ENCODE assay signal across 7 cellular contexts in the genomic region with DNA sequence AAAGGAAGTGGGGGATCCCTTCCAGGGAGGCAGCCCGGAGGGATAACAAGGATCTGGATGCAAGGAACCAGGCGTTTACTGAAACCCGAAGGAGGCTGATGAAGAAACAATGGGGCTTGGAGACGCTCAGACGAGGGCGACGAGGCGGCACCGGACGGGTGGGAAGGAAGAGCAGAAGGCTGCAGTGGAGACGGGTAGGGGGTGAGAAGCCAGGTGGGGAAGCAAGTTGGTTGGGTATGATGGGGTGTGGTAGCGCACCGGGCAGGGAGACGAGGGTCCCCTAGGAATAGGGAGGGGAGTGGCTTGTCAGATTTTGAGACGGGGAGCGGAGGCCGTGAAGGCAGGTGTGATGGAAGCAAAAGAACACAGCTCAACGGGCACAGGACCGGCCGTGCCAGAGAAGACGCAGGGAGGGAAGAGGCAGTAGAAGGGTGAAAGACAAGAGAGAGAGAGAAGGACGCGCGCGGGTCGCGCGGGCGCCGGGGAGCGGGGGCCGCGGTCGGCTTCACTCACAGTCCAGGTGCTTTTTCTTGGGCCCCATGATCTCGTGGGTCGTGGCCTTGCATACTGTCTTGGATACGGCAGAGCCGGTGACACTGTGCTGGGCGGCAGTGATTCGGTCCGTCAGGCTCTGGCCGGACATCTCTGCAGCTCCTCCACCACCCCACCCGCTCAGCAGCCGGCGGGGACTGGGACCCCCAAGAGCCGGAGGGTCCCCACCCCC. TPM values are rescaled to one million over a fixed set of nuclear protein-coding genes. Genes with fewer than 3 reads are reported as not detected.
DNase-seq lines count a peak whose midpoint lies in the region; ATAC-seq, FAIRE-seq and TF ChIP-seq lines count a peak whose summit lies in the region.

No MANE protein-coding gene starts in this region.

- H4K5ac ChIP-seq in H1 (ENCODE audit: insufficient read length, low read depth, low read length) = peak overlapping the region; percentile 53

- DNase-seq in GM13977 (ENCODE audit: low spot score) (peak; percentile 45), HCT116 (ENCODE audit: low read depth, low spot score) (no peak), NCI-H1092 treated with DMSO at 0.1 percent for 48 hours (lab: John Stamatoyannopoulos, UW) (peak; percentile 36), H1 (ENCODE audit: low read depth in 1 of 2, low spot score in 2 of 2) (peak in 1 of 2 experiments; percentile 68), mesothelial cell of epicardium (ENCODE audit: low spot score in 2 of 2, unreplicated experiment in 2 of 2) (peak; percentile 21 to 59)
- DNase-seq in activated CD8-positive, alpha-beta T cell treated with anti-CD3 and anti-CD28 coated beads for 36 hours = peak; percentile 60
- DNase-seq in stimulated activated naive CD8-positive, alpha-beta T cell treated with anti-CD3 and anti-CD28 coated beads, Interleukin-15, Interleukin-2, amounts not matched to agents 100 U/mL and 50 U/mL, for 24 hours = peak; percentile 56

- peaks cover 12% of the 10 kb centered on the region; the same call in 1 of the 2 replicates for H4K20me1 ChIP-seq in HCT116 (ENCODE audit: insufficient read depth)
- peaks cover 1 to 2% of the 10 kb centered on the region in 2 experiments for H4K20me1 ChIP-seq in H1 (replicated peaks in 1 of 2; ENCODE audit: control insufficient read depth in 1 of 2, insufficient read depth in 2 of 2, low read length in 2 of 2)

- no peaks in the 10 kb centered on the region for H3K27me3 ChIP-seq in HCT116 (ENCODE audit: insufficient read depth, low read length)
- H3K27me3 ChIP-seq in H1 (replicated peaks in 1 of 4; ENCODE audit: control insufficient read depth in 3 of 4, extremely low read depth in 1 of 4, insufficient read depth in 3 of 4, low read length in 3 of 4) = no peaks in the 10 kb centered on the region

- no peak for TF ChIP-seq EP300 in H1 (IDR thresholded peaks at IDR 0.05; ENCODE audit: borderline replicate concordance in 1 of 2, low read depth in 2 of 2, low read length in 2 of 2)

- peak overlapping the region; percentile 80 for H3K9ac ChIP-seq in HCT116 (ENCODE audit: low read length)
- H3K9ac ChIP-seq in H1 (replicated peaks in 1 of 4; ENCODE audit: extremely low read depth in 1 of 4, low read depth in 3 of 4, low read length in 3 of 4) = peak overlapping the region; percentile 68 to 95 (median 84)

- H2BK20ac ChIP-seq in H1 (ENCODE audit: low read length) = no peak overlapping the region

- H2BK5ac ChIP-seq in H1 (ENCODE audit: low read depth, low read length) = peak overlapping the region; percentile 88

- H2AFZ ChIP-seq in HCT116 (ENCODE audit: low read depth, low read length, poor library complexity, severe bottlenecking) (no peak overlapping the region), H1 (ENCODE audit: low read length) (0 out of 2 replicates have a peak overlapping the region, but pooled peaks have one; percentile 22)

- WGBS in H1 (ENCODE audit: extremely low coverage in 1 of 2, insufficient coverage in 1 of 2, insufficient read length in 1 of 2, insufficient replicate concordance in 2 of 2, low coverage in 1 of 2, low lambda C conversion rate in 2 of 2, missing lambda C conversion rate in 1 of 2), 2 experiments = 2% methylated on average over 42 of the region's 46 CpGs; no CpG with 5 or more reads in 1 of the 2 experiments

- no peaks in the 10 kb centered on the region for H3K9me3 Mint-ChIP-seq in activated CD8-positive, alpha-beta T cell treated with anti-CD3 and anti-CD28 coated beads for 36 hours
- H3K9me3 Mint-ChIP-seq in mesothelial cell of epicardium = no peaks in the 10 kb centered on the region

- no peak overlapping the region for H3K23ac ChIP-seq in H1 (ENCODE audit: insufficient read length)

- RAD21 ChIA-PET in HCT116 (lab: Charles Lee; ENCODE audit: low non-redundant PET in 1 of 2, low total read pairs in 2 of 2, uncharacterized antibody in 2 of 2, unreplicated experiment in 2 of 2) = no interaction called here

- H3K4me1 ChIP-seq in HCT116 (ENCODE audit: control insufficient read depth in 1 of 2, insufficient read depth in 2 of 2, low read length in 2 of 2) (peaks cover 24 to 40% of the 10 kb centered on the region in 2 experiments), H1 (replicated peaks in 1 of 4; ENCODE audit: control insufficient read depth in 3 of 4, insufficient read depth in 4 of 4, low read length in 3 of 4) (peaks cover 0 to 9% (median 2%) of the 10 kb centered on the region in 4 experiments; a peak in 6 of 7 replicates)

- H3K9me2 ChIP-seq in HCT116 (ENCODE audit: insufficient read depth) = no peaks in the 10 kb centered on the region

- no TSS peak for BruUV-seq in HCT116 (replicated peaks; lab: Mats Ljungman, UMichigan)

- no peak overlapping the region for H2BK120ac ChIP-seq in H1 (replicated peaks; ENCODE audit: low read depth, low read length)

- H3K14ac ChIP-seq in H1 (ENCODE audit: insufficient read length) = no peak overlapping the region

- no peak overlapping the region for H2AK5ac ChIP-seq in H1 (ENCODE audit: low read depth, low read length)

- H3K4me2 ChIP-seq in HCT116 (ENCODE audit: low read length) (peak overlapping the region; percentile 87), H1 (ENCODE audit: insufficient read depth in 1 of 2, low read depth in 2 of 2, low read length in 2 of 2) (peak overlapping the region; percentile 81 to 84)

- H3K4me3 ChIP-seq in HCT116 (replicated peaks in 1 of 2; ENCODE audit: low read depth in 1 of 2, low read length in 2 of 2) = peak overlapping the region; percentile 75 to 86
- peak overlapping the region; percentile 93 to 97 (median 96) for H3K4me3 ChIP-seq in H1 (ENCODE audit: extremely low read depth in 1 of 4, insufficient read depth in 2 of 4, low read depth in 3 of 4, low read length in 4 of 4)

- peak overlapping the region; percentile 13 for H3K56ac ChIP-seq in H1 (replicated peaks; ENCODE audit: insufficient read length, low read depth, low read length)

- peaks cover 5% of the 10 kb centered on the region; the same call in 1 of the 2 replicates for H3K23me2 ChIP-seq in H1 (ENCODE audit: low read depth, low read length)

- in situ Hi-C loops in GM13977 (cut with MboI; ENCODE audit: low pct_unique_long_range_greater_than_20kb, low sequenced_read_pairs, unreplicated experiment) = no loop called here

- CTCF ChIA-PET in HCT116 (lab: Charles Lee) = interaction anchor here (0.9 to 1.4 kb wide), 4 partner anchors 13 to 125 kb away, joined by 4 to 13 read pairs (median 5); no protein-coding TSS in a partner anchor
- CTCF ChIA-PET in activated CD8-positive, alpha-beta T cell treated with anti-CD3 and anti-CD28 coated beads for 36 hours (lab: Charles Lee) = interaction anchor here (0.7 to 6.0 kb wide), 17 partner anchors 10 to 213 kb away, joined by 3 to 47 read pairs (median 5); partner anchors contain the start of gene CCDC83
- CTCF ChIA-PET in H1 (lab: Charles Lee; ENCODE audit: partially characterized antibody) = interaction anchor here (0.7 to 2.0 kb wide), 5 partner anchors 22 to 223 kb away, joined by 3 to 6 read pairs (median 4); no protein-coding TSS in a partner anchor

- peak overlapping the region; percentile 82; the same call in 1 of the 2 replicates for H2BK12ac ChIP-seq in H1 (ENCODE audit: low read depth, low read length)

- peak overlapping the region; percentile 60 for H3K27ac ChIP-seq in HCT116 (ENCODE audit: low read depth, low read length)
- peak overlapping the region; percentile 54 for H3K27ac ChIP-seq in H1 (ENCODE audit: low read depth, low read length)

- no peaks in the 10 kb centered on the region for H3K27me3 Mint-ChIP-seq in activated CD8-positive, alpha-beta T cell treated with anti-CD3 and anti-CD28 coated beads for 36 hours
- no peaks in the 10 kb centered on the region for H3K27me3 Mint-ChIP-seq in mesothelial cell of epicardium (ENCODE audit: low read depth)

- peaks cover 26% of the 10 kb centered on the region for H3K4me1 Mint-ChIP-seq in activated CD8-positive, alpha-beta T cell treated with anti-CD3 and anti-CD28 coated beads for 36 hours (ENCODE audit: low read depth)
- H3K4me1 Mint-ChIP-seq in mesothelial cell of epicardium = peaks cover 42% of the 10 kb centered on the region

- H2BK15ac ChIP-seq in H1 (ENCODE audit: low read length) = no peak overlapping the region

- TF ChIP-seq CTCF in GM13977 (IDR thresholded peaks at IDR 0.05; ENCODE audit: extremely low read depth, insufficient read depth, missing control alignments) = no peak
- TF ChIP-seq CTCF in HCT116 (IDR thresholded peaks at IDR 0.05 in 2 of 3, conservative IDR thresholded peaks at IDR 0.05 in 1 of 3; ENCODE audit: borderline replicate concordance in 1 of 3, insufficient read depth in 1 of 3, low read depth in 2 of 3, low read length in 2 of 3) = no peak
- no peak for TF ChIP-seq CTCF in activated CD8-positive, alpha-beta T cell treated with anti-CD3 and anti-CD28 coated beads for 36 hours (IDR thresholded peaks at IDR 0.05)
- TF ChIP-seq CTCF in H1 (IDR thresholded peaks at IDR 0.05; ENCODE audit: control extremely low read depth in 1 of 3, insufficient read depth in 1 of 3, low read depth in 1 of 3, low read length in 3 of 3) = no peak
- TF ChIP-seq CTCF in mesothelial cell of epicardium (IDR thresholded peaks at IDR 0.05; ENCODE audit: unreplicated experiment) = no peak

- H4K91ac ChIP-seq in H1 (replicated peaks; ENCODE audit: insufficient read length, low read length) = no peak overlapping the region

- TF ChIP-seq RAD21 in HCT116 (IDR thresholded peaks at IDR 0.05; ENCODE audit: low read depth) (no peak), H1 (IDR thresholded peaks at IDR 0.05 in 1 of 2, conservative IDR thresholded peaks at IDR 0.05 in 1 of 2; ENCODE audit: low read depth in 2 of 2, low read length in 2 of 2) (no peak)

- TF ChIP-seq POLR2A in HCT116 (IDR thresholded peaks at IDR 0.05; ENCODE audit: borderline replicate concordance, extremely low read depth, insufficient read depth, insufficient read length) (no peak), H1 (IDR thresholded peaks at IDR 0.05; ENCODE audit: control extremely low read depth in 1 of 2, low read depth in 2 of 2, low read length in 2 of 2) (no peak; a peak in 1 of 3 replicates)

- peak; percentile 35 for ATAC-seq in HCT116
- ATAC-seq in activated CD8-positive, alpha-beta T cell treated with anti-CD3 and anti-CD28 coated beads for 36 hours = peak; percentile 18
- peak; percentile 14 for ATAC-seq in stimulated activated naive CD8-positive, alpha-beta T cell treated with anti-CD3 and anti-CD28 coated beads, Interleukin-15, Interleukin-2, amounts not matched to agents 100 U/mL and 50 U/mL, for 24 hours

- H3K4me3 Mint-ChIP-seq in activated CD8-positive, alpha-beta T cell treated with anti-CD3 and anti-CD28 coated beads for 36 hours = peak overlapping the region; percentile 100
- H3K4me3 Mint-ChIP-seq in mesothelial cell of epicardium = peak overlapping the region; percentile 100

- H3K79me2 ChIP-seq in HCT116 (ENCODE audit: insufficient read depth, low read length) (peaks cover 53% of the 10 kb centered on the region), H1 (ENCODE audit: control insufficient read depth in 1 of 2, insufficient read depth in 2 of 2, low read length in 2 of 2) (peaks cover 9 to 52% of the 10 kb centered on the region in 2 experiments)

- H3K9me3 ChIP-seq in HCT116 (ENCODE audit: control insufficient read depth in 1 of 2, insufficient read depth in 1 of 2, low read depth in 1 of 2, low read length in 2 of 2) (no peaks in the 10 kb centered on the region), H1 (ENCODE audit: insufficient read depth in 2 of 2, low read depth in 1 of 2, low read length in 1 of 2) (no peaks in the 10 kb centered on the region)

- H3K18ac ChIP-seq in H1 (ENCODE audit: extremely low read depth, low read length) = peak overlapping the region; percentile 39; the same call in 1 of the 2 replicates

- FAIRE-seq in H1 (lab: Jason Lieb, UNC) = no peak

- peak overlapping the region; percentile 94 for H4K8ac ChIP-seq in H1 (ENCODE audit: extremely low read depth, insufficient read depth, low read length)

- POLR2A ChIA-PET in HCT116 (lab: Charles Lee) = interaction anchor here (0.8 to 1.5 kb wide), 5 partner anchors 26 to 574 kb away, joined by 3 to 7 read pairs (median 4); no protein-coding TSS in a partner anchor
- POLR2A ChIA-PET in activated CD8-positive, alpha-beta T cell treated with anti-CD3 and anti-CD28 coated beads for 36 hours (lab: Charles Lee) = interaction anchor here (0.7 to 5.5 kb wide), 20 partner anchors 9 to 217 kb away, joined by 3 to 37 read pairs (median 4); partner anchors contain the start of gene EED
- POLR2A ChIA-PET in H1 (lab: Charles Lee; ENCODE audit: partially characterized antibody) = interaction anchor here (0.6 to 1.7 kb wide), 10 partner anchors 10 to 177 kb away, joined by 3 to 7 read pairs (median 4); partner anchors contain the start of gene EED

- no peaks in the 10 kb centered on the region for H3K79me1 ChIP-seq in H1 (ENCODE audit: low read depth, low read length)

- peaks cover 29% of the 10 kb centered on the region for H3K36me3 Mint-ChIP-seq in activated CD8-positive, alpha-beta T cell treated with anti-CD3 and anti-CD28 coated beads for 36 hours (ENCODE audit: low read depth)
- H3K36me3 Mint-ChIP-seq in mesothelial cell of epicardium = no peaks in the 10 kb centered on the region

- H3K36me3 ChIP-seq in HCT116 (ENCODE audit: control insufficient read depth in 1 of 2, insufficient read depth in 2 of 2, low read length in 2 of 2) (no peaks in the 10 kb centered on the region), H1 (ENCODE audit: control insufficient read depth in 2 of 4, insufficient read depth in 4 of 4, low read length in 3 of 4) (no peaks in the 10 kb centered on the region)

- peak overlapping the region; percentile 24 for H3K4ac ChIP-seq in H1 (replicated peaks; ENCODE audit: insufficient read length, low read depth, low read length)

- intact Hi-C loops in HCT116 (cut with micrococcal nuclease) = no loop called here
- intact Hi-C loops in activated CD8-positive, alpha-beta T cell treated with anti-CD3 and anti-CD28 coated beads for 36 hours (cut with micrococcal nuclease) = loop anchor here (5.0 kb wide), 2 partner anchors 124 to 219 kb away; no protein-coding TSS in a partner anchor

- H3K27ac Mint-ChIP-seq in activated CD8-positive, alpha-beta T cell treated with anti-CD3 and anti-CD28 coated beads for 36 hours = peak overlapping the region; percentile 98
- peak overlapping the region; percentile 99 for H3K27ac Mint-ChIP-seq in mesothelial cell of epicardium

RNA-seq across cellular contexts. Expression of gene PICALM, which starts 0.6 kb away (rescaled TPM):
- 90.6 TPM for total RNA-seq in HCT116 (2021; ENCODE audit: unreplicated experiment)
- polyA plus RNA-seq in HCT116 (2012) = 54.4 and 67.3 TPM in 2 replicates
- 10 to 100 TPM; 57.5 to 61.2 TPM for total RNA-seq in activated CD8-positive, alpha-beta T cell treated with anti-CD3 and anti-CD28 coated beads for 36 hours
- 63.5 and 69.4 TPM in 2 replicates for total RNA-seq in H1 (2021; fragmentation: NEBNext Ultra II Directional; extraction: Animal tissue kit (Norgen Biotek cat#: 25700))
- 49.7 and 71.3 TPM in 2 replicates for polyA plus RNA-seq in H1 (2011; rRNA removed)
- 64.2 TPM for polyA plus RNA-seq in H1 (2011; cell fraction: cytosol; rRNA removed)
- 52.6 TPM for polyA plus RNA-seq in H1 (2011; cell fraction: nucleus; rRNA removed)
- polyA plus RNA-seq in H1 (2012, experiment 1 of 2) = 36.4 to 49.3 TPM (median 46.6 TPM) in 4 replicates
- polyA plus RNA-seq in H1 (2012, experiment 2 of 2) = 5.0 TPM
- 45.6 TPM for polyA plus RNA-seq in H1 (2013, experiment 1 of 2)
- 45.0 TPM for polyA plus RNA-seq in H1 (2013, experiment 2 of 2)
- 170 and 203 TPM in 2 replicates for polyA minus RNA-seq in H1 (2011; rRNA and poly(A)+ RNA removed)
- 87.3 TPM for polyA minus RNA-seq in H1 (2011; cell fraction: cytosol; rRNA and poly(A)+ RNA removed)
- 168 TPM for polyA minus RNA-seq in H1 (2011; cell fraction: nucleus; rRNA and poly(A)+ RNA removed)
- total RNA-seq in mesothelial cell of epicardium = 149 to 154 TPM (median 150 TPM) in 3 replicates
